In genomic region chr17:8162232-8162996, GRCh38 we compare ENCODE assay signal across 8 cellular contexts. TPM values are rescaled to one million over a fixed set of nuclear protein-coding genes. Genes with fewer than 3 reads are reported as not detected.
DNase-seq lines count a peak whose midpoint lies in the region; ATAC-seq and TF ChIP-seq lines count a peak whose summit lies in the region.

VAMP2 (minus strand) TSS chr17:8162948; CDS start chr17:8162879, 69 bp downstream.

- peak within 1 kb of the TSS; percentile 99 for H3K27ac Mint-ChIP-seq in activated T-helper 1 cell treated with anti-CD3 and anti-CD28 coated beads, Interleukin-12 subunit alpha, Interleukin-12 subunit beta, Interleukin-2, Interleukin-4 antibody, amounts not matched to agents 30 ng/mL and 10 ng/mL and 1 ng/mL, durations not matched to agents 14 hours and 24 hours and 36 hours
- peak within 1 kb of the TSS; percentile 95 to 99 (median 98) for H3K27ac Mint-ChIP-seq in naive thymus-derived CD8-positive, alpha-beta T cell

- H3K4me3 Mint-ChIP-seq in activated T-helper 1 cell treated with anti-CD3 and anti-CD28 coated beads, Interleukin-12 subunit alpha, Interleukin-12 subunit beta, Interleukin-2, Interleukin-4 antibody, amounts not matched to agents 30 ng/mL and 10 ng/mL and 1 ng/mL, durations not matched to agents 14 hours and 24 hours and 36 hours, result peak within 1 kb of the TSS; percentile 88
- H3K4me3 Mint-ChIP-seq in naive thymus-derived CD8-positive, alpha-beta T cell, result peak within 1 kb of the TSS; percentile 86 to 96 (median 90)

- peak within 1 kb of the TSS; percentile 92 for H3K27ac ChIP-seq in OCI-LY1 (ENCODE audit: low read depth, low read length, poor library complexity, severe bottlenecking)
- peak within 1 kb of the TSS; percentile 98 for H3K27ac ChIP-seq in fibroblast of lung (ENCODE audit: insufficient read depth, low read length)
- H3K27ac ChIP-seq in stomach, result peak within 1 kb of the TSS; percentile 98 to 100 (median 99)

- TF ChIP-seq POLR2A in stomach (IDR thresholded peaks at IDR 0.05), result no peak

- peaks cover 60% of the 10 kb centered on the region for H3K4me1 Mint-ChIP-seq in activated T-helper 1 cell treated with anti-CD3 and anti-CD28 coated beads, Interleukin-12 subunit alpha, Interleukin-12 subunit beta, Interleukin-2, Interleukin-4 antibody, amounts not matched to agents 30 ng/mL and 10 ng/mL and 1 ng/mL, durations not matched to agents 14 hours and 24 hours and 36 hours (ENCODE audit: low read depth)
- H3K4me1 Mint-ChIP-seq in naive thymus-derived CD8-positive, alpha-beta T cell, result peaks cover 31 to 65% (median 64%) of the 10 kb centered on the region in 4 donors

- no peaks in the 10 kb centered on the region for H4K20me1 ChIP-seq in OCI-LY1 (ENCODE audit: insufficient read depth, low read length)
- H4K20me1 ChIP-seq in fibroblast of lung (ENCODE audit: control insufficient read depth, extremely low read depth, insufficient read depth, low read length), result no peaks in the 10 kb centered on the region

- no peaks in the 10 kb centered on the region for H3K27me3 ChIP-seq in H7 (ENCODE audit: control insufficient read depth, insufficient read depth, low read length)
- H3K27me3 ChIP-seq in OCI-LY1 (ENCODE audit: insufficient read depth, low read length), result no peaks in the 10 kb centered on the region
- H3K27me3 ChIP-seq in fibroblast of lung (ENCODE audit: control insufficient read depth, insufficient read depth, low read length), result no peaks in the 10 kb centered on the region
- no peaks in the 10 kb centered on the region for H3K27me3 ChIP-seq in stomach

- H2AFZ ChIP-seq in OCI-LY1 (ENCODE audit: low read length) (no peak within 1 kb of the TSS), fibroblast of lung (ENCODE audit: low read length) (peak within 1 kb of the TSS; percentile 93)

- WGBS in stomach, 5 donors, result 0 to 3% (median 0%) methylated on average over 18 to 75 of the region's 75 CpGs

- H3F3A ChIP-seq in OCI-LY1 (ENCODE audit: insufficient read depth, low read length), result no peaks in the 10 kb centered on the region

- H3K27me3 Mint-ChIP-seq in activated T-helper 1 cell treated with anti-CD3 and anti-CD28 coated beads, Interleukin-12 subunit alpha, Interleukin-12 subunit beta, Interleukin-2, Interleukin-4 antibody, amounts not matched to agents 30 ng/mL and 10 ng/mL and 1 ng/mL, durations not matched to agents 14 hours and 24 hours and 36 hours (ENCODE audit: insufficient read depth), result no peaks in the 10 kb centered on the region
- H3K27me3 Mint-ChIP-seq in naive thymus-derived CD8-positive, alpha-beta T cell, result no peaks in the 10 kb centered on the region

- ATAC-seq in naive thymus-derived CD8-positive, alpha-beta T cell, result peak; percentile 61 to 66
- ATAC-seq in HG03565 (IDR thresholded peaks at IDR 0.05; ENCODE audit: unreplicated experiment), result no peak

- peaks cover 27% of the 10 kb centered on the region for H3K36me3 Mint-ChIP-seq in activated T-helper 1 cell treated with anti-CD3 and anti-CD28 coated beads, Interleukin-12 subunit alpha, Interleukin-12 subunit beta, Interleukin-2, Interleukin-4 antibody, amounts not matched to agents 30 ng/mL and 10 ng/mL and 1 ng/mL, durations not matched to agents 14 hours and 24 hours and 36 hours (ENCODE audit: low read depth)
- peaks cover 3 to 33% (median 14%) of the 10 kb centered on the region in 3 donors for H3K36me3 Mint-ChIP-seq in naive thymus-derived CD8-positive, alpha-beta T cell

- peak within 1 kb of the TSS; percentile 85 for H3K4me3 ChIP-seq in H7 (ENCODE audit: insufficient read depth, low read depth, low read length)
- H3K4me3 ChIP-seq in OCI-LY1 (ENCODE audit: low read depth, low read length, poor library complexity, severe bottlenecking), result peak within 1 kb of the TSS; percentile 99
- peak within 1 kb of the TSS; percentile 75 to 97 (median 91) for H3K4me3 ChIP-seq in fibroblast of lung (replicated peaks in 1 of 4; ENCODE audit: control extremely low read depth in 1 of 4, insufficient read depth in 1 of 4, low read depth in 3 of 4, low read length in 4 of 4)
- H3K4me3 ChIP-seq in stomach, result peak within 1 kb of the TSS; percentile 69 to 97 (median 94)

- no peaks in the 10 kb centered on the region for H3K9me2 ChIP-seq in OCI-LY1 (ENCODE audit: low read depth, low read length)

- DNase-seq in COLO668 (lab: John Stamatoyannopoulos, UW; ENCODE audit: unreplicated experiment) (peak; percentile 69), H7 (peak; percentile 83), fibroblast of lung (ENCODE audit: low read depth in 2 of 2) (peak; percentile 52 to 65), stomach (peak; percentile 86)
- peak; percentile 84 for DNase-seq in activated T-helper 1 cell treated with anti-CD3 and anti-CD28 coated beads, Interleukin-12 subunit alpha, Interleukin-12 subunit beta, Interleukin-2, Interleukin-4 antibody, amounts not matched to agents 30 ng/mL and 10 ng/mL and 1 ng/mL, durations not matched to agents 14 hours and 24 hours and 36 hours (ENCODE audit: low spot score)
- peak; percentile 75 to 92 (median 87) for DNase-seq in naive thymus-derived CD8-positive, alpha-beta T cell

- H3K9me3 ChIP-seq in OCI-LY1 (ENCODE audit: low read length) (no peaks in the 10 kb centered on the region), fibroblast of lung (ENCODE audit: control insufficient read depth, insufficient read depth, low read depth, low read length) (no peaks in the 10 kb centered on the region), stomach (no peaks in the 10 kb centered on the region)

- peaks cover 9% of the 10 kb centered on the region; the same call in 1 of the 2 replicates for H3K79me2 ChIP-seq in OCI-LY1 (ENCODE audit: insufficient read depth, low read length)
- H3K79me2 ChIP-seq in fibroblast of lung (ENCODE audit: control insufficient read depth, insufficient read depth, low read length), result peaks cover 18% of the 10 kb centered on the region

- H3K4me1 ChIP-seq in OCI-LY1 (ENCODE audit: insufficient read depth, low read length, severe bottlenecking) (peaks cover 46% of the 10 kb centered on the region), fibroblast of lung (ENCODE audit: control insufficient read depth, extremely low read depth, insufficient read depth, low read length) (peaks cover 35% of the 10 kb centered on the region), stomach (peaks cover 45 to 70% (median 60%) of the 10 kb centered on the region in 4 donors)

- TF ChIP-seq CTCF in OCI-LY1 (IDR thresholded peaks at IDR 0.05; ENCODE audit: low read length), result no peak
- no peak for TF ChIP-seq CTCF in fibroblast of lung (conservative IDR thresholded peaks at IDR 0.05 in 1 of 2, IDR thresholded peaks at IDR 0.05 in 1 of 2; ENCODE audit: low read depth in 1 of 2, low read length in 2 of 2)
- peak in 2 of 7 experiments; percentile 18 to 21 for TF ChIP-seq CTCF in stomach (IDR thresholded peaks at IDR 0.05)

- TF ChIP-seq EP300 in stomach (IDR thresholded peaks at IDR 0.05), result no peak

- H3K4me2 ChIP-seq in OCI-LY1 (ENCODE audit: low read length), result peak within 1 kb of the TSS; percentile 92
- peak within 1 kb of the TSS; percentile 92 for H3K4me2 ChIP-seq in fibroblast of lung (ENCODE audit: extremely low read depth, insufficient read depth, low read length)

- POLR2A ChIA-PET in naive thymus-derived CD8-positive, alpha-beta T cell (lab: Charles Lee), result interaction anchor here (0.7 to 41.9 kb wide), 9 partner anchors 9 to 85 kb away, joined by 3 to 1171 read pairs (median 6); partner anchors contain the start of genes BORCS6, CTC1 and TMEM107

- intact Hi-C loops in activated T-helper 1 cell treated with anti-CD3 and anti-CD28 coated beads, Interleukin-12 subunit alpha, Interleukin-12 subunit beta, Interleukin-2, Interleukin-4 antibody, amounts not matched to agents 30 ng/mL and 10 ng/mL and 1 ng/mL, durations not matched to agents 14 hours and 24 hours and 36 hours (cut with micrococcal nuclease), result no loop called here
- intact Hi-C loops in stomach (cut with DNase I; ENCODE audit: low total_unique reads), result no loop called here

- H3K36me3 ChIP-seq in H7 (replicated peaks; ENCODE audit: control insufficient read depth, insufficient read depth, low read length) (peaks cover 10% of the 10 kb centered on the region), OCI-LY1 (ENCODE audit: insufficient read depth, low read length) (peaks cover 27% of the 10 kb centered on the region), fibroblast of lung (ENCODE audit: control insufficient read depth, insufficient read depth, low read length) (peaks cover 12% of the 10 kb centered on the region), stomach (peaks cover 18 to 41% (median 26%) of the 10 kb centered on the region in 4 donors)

- H3K9ac ChIP-seq in OCI-LY1 (ENCODE audit: low read length) (peak within 1 kb of the TSS; percentile 99), fibroblast of lung (ENCODE audit: insufficient read depth, low read length) (peak within 1 kb of the TSS; percentile 100)

- H3K9me3 Mint-ChIP-seq in activated T-helper 1 cell treated with anti-CD3 and anti-CD28 coated beads, Interleukin-12 subunit alpha, Interleukin-12 subunit beta, Interleukin-2, Interleukin-4 antibody, amounts not matched to agents 30 ng/mL and 10 ng/mL and 1 ng/mL, durations not matched to agents 14 hours and 24 hours and 36 hours, result no peaks in the 10 kb centered on the region
- no peaks in the 10 kb centered on the region for H3K9me3 Mint-ChIP-seq in naive thymus-derived CD8-positive, alpha-beta T cell

RNA-seq across cellular contexts. Expression of gene VAMP2, which starts in this region (rescaled TPM):
- total RNA-seq in H7 (2014; rRNA removed; shearing (Covaris generic)), result 7.3 and 10.5 TPM in 2 replicates
- 54.7 and 55.9 TPM in 2 replicates for total RNA-seq in activated T-helper 1 cell treated with anti-CD3 and anti-CD28 coated beads, Interleukin-12 subunit alpha, Interleukin-12 subunit beta, Interleukin-2, Interleukin-4 antibody, amounts not matched to agents 30 ng/mL and 10 ng/mL and 1 ng/mL, durations not matched to agents 14 hours and 24 hours and 36 hours
- total RNA-seq in fibroblast of lung (3.6 and 8.1 TPM in 2 replicates), stomach (100 to 1,000 TPM in 1 of 5 donors, 10 to 100 TPM in 2, 1 to 10 TPM in 2; 6.7 to 104 (median 17.3) TPM)
- polyA plus RNA-seq in fibroblast of lung (12.2 and 14.2 TPM in 2 replicates), stomach (10 to 100 TPM; 32.4 to 58.8 (median 43.1) TPM)
- polyA plus RNA-seq in fibroblast of lung (2012), result 25.6 and 29.3 TPM in 2 replicates
- 24.1 and 29.9 TPM in 2 replicates for polyA minus RNA-seq in fibroblast of lung (ENCODE audit: low replicate concordance)
- total RNA-seq in naive thymus-derived CD8-positive, alpha-beta T cell, result 100 to 1,000 TPM; 219 to 238 TPM
- 10 to 100 TPM; 50.4 to 84.2 (median 64.4) TPM for polyA plus RNA-seq in naive thymus-derived CD8-positive, alpha-beta T cell
